Comparison of ENCODE assay signal across 8 cellular contexts in the genomic region with DNA sequence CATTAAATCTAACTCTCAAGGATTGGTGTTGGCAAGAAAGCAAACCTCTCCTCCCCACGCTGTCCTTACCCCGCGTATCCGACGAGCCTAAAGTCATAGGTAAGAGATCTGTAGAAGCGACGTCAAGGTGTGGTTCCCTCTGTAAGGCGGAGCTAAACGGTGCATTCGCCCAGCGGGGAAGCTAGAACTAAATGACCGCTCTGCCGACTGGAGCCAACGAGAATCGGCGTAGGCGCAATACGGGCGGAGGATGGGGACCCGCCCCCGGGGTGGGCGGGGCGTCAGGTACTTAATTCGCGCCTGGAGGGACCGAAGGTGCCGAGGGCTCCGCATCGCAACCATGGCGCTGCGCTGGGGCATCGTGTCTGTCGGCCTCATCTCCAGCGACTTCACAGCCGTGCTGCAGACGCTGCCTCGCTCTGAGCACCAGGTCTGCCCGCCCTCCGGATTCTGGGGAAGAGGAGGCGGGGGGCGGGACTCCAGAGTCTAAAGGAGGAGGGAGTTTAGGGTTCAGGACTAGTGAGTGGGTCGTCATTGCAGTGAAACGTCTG.
A peak's percentile ranks its signal among the peaks of the same experiment; 100 is the strongest.
DNase-seq lines count a peak whose midpoint lies in the region; ATAC-seq and TF ChIP-seq lines count a peak whose summit lies in the region.

Gene DHDH (plus strand): TSS at position 318 of the 551 bp plus-strand sequence. CDS start 23 bp downstream, at position 341.

- DNase-seq in GM12864 (ENCODE audit: low read depth) (no peak), SHP77 (lab: John Stamatoyannopoulos, UW) (peak; percentile 75 to 88), activated gamma-delta T cell treated with Interleukin-2 at 50 U/mL for 16 hours (peak; percentile 85), glomerular visceral epithelial cell (ENCODE audit: extremely low spot score) (peak; percentile 79)

- peak within 1 kb of the TSS; percentile 82 for H3K4me2 ChIP-seq in Loucy (ENCODE audit: low read depth, low read length, poor library complexity, severe bottlenecking)

- H3K27me3 ChIP-seq in Loucy (ENCODE audit: insufficient read depth, low read length, poor library complexity, severe bottlenecking), result no peaks in the 10 kb centered on the region
- H3K27me3 ChIP-seq in neutrophil, result peaks cover 44% of the 10 kb centered on the region
- H3K27me3 ChIP-seq in subcutaneous abdominal adipose tissue (ENCODE audit: control insufficient read depth in 5 of 5, insufficient read depth in 4 of 5, low read length in 5 of 5), result peaks cover 0 to 19% (median 10%) of the 10 kb centered on the region in 5 donors

- peak within 1 kb of the TSS; percentile 21 for H3K27ac ChIP-seq in neutrophil
- H3K27ac ChIP-seq in subcutaneous abdominal adipose tissue (ENCODE audit: low read depth, low read length), result no peak within 1 kb of the TSS

- H3K9me2 ChIP-seq in Loucy (replicated peaks; ENCODE audit: low read depth, low read length), result no peaks in the 10 kb centered on the region

- H3K4me3 ChIP-seq in GM12864 (ENCODE audit: low read depth, low read length) (peak within 1 kb of the TSS; percentile 45), Loucy (ENCODE audit: low read length, poor library complexity, severe bottlenecking) (peak within 1 kb of the TSS; percentile 71), neutrophil (ENCODE audit: low read depth in 1 of 2, low read length in 1 of 2) (peak within 1 kb of the TSS; percentile 58 to 68), subcutaneous abdominal adipose tissue (ENCODE audit: low read depth in 1 of 5, low read length in 5 of 5) (peak within 1 kb of the TSS; percentile 43 to 71 (median 57))

- H3F3A ChIP-seq in Loucy (ENCODE audit: low read depth), result no peaks in the 10 kb centered on the region

- H2AFZ ChIP-seq in Loucy (ENCODE audit: low read length), result peak within 1 kb of the TSS; percentile 96

- H4K20me1 ChIP-seq in Loucy (ENCODE audit: insufficient read depth, low read length, poor library complexity, severe bottlenecking), result no peaks in the 10 kb centered on the region

- no peaks in the 10 kb centered on the region for H3K36me3 ChIP-seq in Loucy (ENCODE audit: insufficient read depth, low read length)
- no peaks in the 10 kb centered on the region for H3K36me3 ChIP-seq in neutrophil
- H3K36me3 ChIP-seq in subcutaneous abdominal adipose tissue (ENCODE audit: control insufficient read depth in 5 of 5, insufficient read depth in 5 of 5, low read length in 5 of 5), result no peaks in the 10 kb centered on the region

- H3K9ac ChIP-seq in Loucy (ENCODE audit: low read depth, low read length, poor library complexity, severe bottlenecking) (peak within 1 kb of the TSS; percentile 38), subcutaneous abdominal adipose tissue (ENCODE audit: low read length in 5 of 5) (peak within 1 kb of the TSS in 2 of 5 donors; percentile 35 to 38)

- TF ChIP-seq CTCF in GM12864 (IDR thresholded peaks at IDR 0.05; ENCODE audit: low read depth, low read length, missing control alignments) (no peak), Loucy (conservative IDR thresholded peaks at IDR 0.05; ENCODE audit: low read length) (no peak), neutrophil (IDR thresholded peaks at IDR 0.05) (peak; percentile 18)

- H3K9me3 ChIP-seq in Loucy (ENCODE audit: insufficient read depth, low read depth, low read length) (no peaks in the 10 kb centered on the region), neutrophil (no peaks in the 10 kb centered on the region), subcutaneous abdominal adipose tissue (ENCODE audit: control insufficient read depth in 5 of 5, low read length in 5 of 5) (no peaks in the 10 kb centered on the region)

- no peak for ATAC-seq in GM21576 (IDR thresholded peaks at IDR 0.05; ENCODE audit: unreplicated experiment)

- H3K79me2 ChIP-seq in Loucy (ENCODE audit: insufficient read depth, low read length), result no peaks in the 10 kb centered on the region

- H3K4me1 ChIP-seq in Loucy (ENCODE audit: insufficient read depth, low read length, poor library complexity, severe bottlenecking), result peaks cover 10% of the 10 kb centered on the region
- peaks cover 10 to 11% of the 10 kb centered on the region in 2 experiments for H3K4me1 ChIP-seq in neutrophil (ENCODE audit: control insufficient read depth in 1 of 2, insufficient read depth in 1 of 2, low read depth in 1 of 2, low read length in 1 of 2)
- H3K4me1 ChIP-seq in subcutaneous abdominal adipose tissue (ENCODE audit: control insufficient read depth in 5 of 5, insufficient read depth in 5 of 5, low read length in 5 of 5), result peaks cover 2 to 18% (median 9%) of the 10 kb centered on the region in 5 donors
